ENCODE assay signal across 1 cellular context in the genomic region with DNA sequence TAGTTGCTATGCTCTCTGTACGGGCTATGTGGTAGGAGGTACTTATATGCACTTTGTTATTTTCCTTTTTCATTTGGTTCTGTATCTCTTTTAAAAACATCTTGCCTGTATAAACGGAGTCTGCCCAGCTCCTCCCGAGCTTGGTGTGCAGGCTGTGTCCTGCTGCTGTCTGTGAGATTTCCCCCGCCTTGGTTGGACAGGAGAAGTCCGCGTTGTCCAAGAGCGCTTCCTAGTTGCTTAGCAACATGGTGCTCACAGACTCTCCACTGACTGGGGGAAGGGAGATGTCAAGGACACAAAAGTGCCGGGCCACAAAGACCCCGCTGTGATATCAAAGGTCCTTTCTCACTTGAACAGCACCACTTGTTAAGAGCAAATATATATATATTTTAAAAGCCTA.
TF ChIP-seq lines count a peak whose summit lies in the region.

No MANE protein-coding gene starts in this region.

TF ChIP-seq in SK-N-SH treated with all-trans-retinoic acid at 6 μM for 48 hours, 23 proteins besides CTCF, POLR2A, EP300 and RAD21 (continued from another document):
- TF ChIP-seq GLIS3 (CRISPR knock-in tag; IDR thresholded peaks at IDR 0.05) = no peak
- TF ChIP-seq, protein P1, sequence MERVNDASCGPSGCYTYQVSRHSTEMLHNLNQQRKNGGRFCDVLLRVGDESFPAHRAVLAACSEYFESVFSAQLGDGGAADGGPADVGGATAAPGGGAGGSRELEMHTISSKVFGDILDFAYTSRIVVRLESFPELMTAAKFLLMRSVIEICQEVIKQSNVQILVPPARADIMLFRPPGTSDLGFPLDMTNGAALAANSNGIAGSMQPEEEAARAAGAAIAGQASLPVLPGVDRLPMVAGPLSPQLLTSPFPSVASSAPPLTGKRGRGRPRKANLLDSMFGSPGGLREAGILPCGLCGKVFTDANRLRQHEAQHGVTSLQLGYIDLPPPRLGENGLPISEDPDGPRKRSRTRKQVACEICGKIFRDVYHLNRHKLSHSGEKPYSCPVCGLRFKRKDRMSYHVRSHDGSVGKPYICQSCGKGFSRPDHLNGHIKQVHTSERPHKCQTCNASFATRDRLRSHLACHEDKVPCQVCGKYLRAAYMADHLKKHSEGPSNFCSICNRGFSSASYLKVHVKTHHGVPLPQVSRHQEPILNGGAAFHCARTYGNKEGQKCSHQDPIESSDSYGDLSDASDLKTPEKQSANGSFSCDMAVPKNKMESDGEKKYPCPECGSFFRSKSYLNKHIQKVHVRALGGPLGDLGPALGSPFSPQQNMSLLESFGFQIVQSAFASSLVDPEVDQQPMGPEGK (CRISPR knock-in tag; IDR thresholded peaks at IDR 0.05; ENCODE audit: borderline replicate concordance) = no peak
